ENCODE assay signal across 10 cellular contexts in genomic region chr16:85169333-85170065, GRCh38. TPM values are rescaled to one million over a fixed set of nuclear protein-coding genes. Genes with fewer than 3 reads are reported as not detected.
DNase-seq lines count a peak whose midpoint lies in the region; ATAC-seq, FAIRE-seq and TF ChIP-seq lines count a peak whose summit lies in the region.
"Had no signal": no experiment of that assay in that cellular context is flagged by ENCODE, and none has a peak within 500 bp of the region (broad histone marks: within the 10 kb centered on the region; RNA-seq: fewer than 3 reads in every experiment).

No MANE protein-coding gene starts in this region.

- in situ Hi-C loops in GM13976 (cut with MboI; ENCODE audit: low sequenced_read_pairs, unreplicated experiment): no loop called here

- no peak for TF ChIP-seq CTCF in GM13976 (IDR thresholded peaks at IDR 0.05; ENCODE audit: borderline replicate concordance, control extremely low read depth, extremely low read depth, insufficient read depth, missing control alignments)
- no peak for TF ChIP-seq CTCF in RWPE1 (conservative IDR thresholded peaks at IDR 0.05; ENCODE audit: low read depth)
- TF ChIP-seq CTCF in heart left ventricle (IDR thresholded peaks at IDR 0.05): no peak

- H3K9ac ChIP-seq in skeletal muscle satellite cell (ENCODE audit: low read depth, low read length): peak overlapping the region; percentile 39

- peak overlapping the region; percentile 98 for H3K4me2 ChIP-seq in skeletal muscle satellite cell (ENCODE audit: low read length)

- TF ChIP-seq POLR2A in heart left ventricle (IDR thresholded peaks at IDR 0.05): no peak

- 1 to 2% (median 1%) methylated on average over 33 to 125 of the region's 125 CpGs for WGBS in heart left ventricle, 4 donors

- H3K36me3 ChIP-seq in heart left ventricle: no peaks in the 10 kb centered on the region
- H3K36me3 ChIP-seq in skeletal muscle satellite cell (ENCODE audit: insufficient read depth, low read length): no peaks in the 10 kb centered on the region

- H3K9me3 ChIP-seq in heart left ventricle: no peaks in the 10 kb centered on the region
- no peaks in the 10 kb centered on the region for H3K9me3 ChIP-seq in skeletal muscle satellite cell (replicated peaks; ENCODE audit: low read length)

- CTCF ChIA-PET in RWPE1 (lab: Yijun Ruan, JAX): interaction anchor here (1.6 kb wide), 1 partner anchor 76 kb away, joined by 4 read pairs; no protein-coding TSS in a partner anchor

- DNase-seq in GM13976 (ENCODE audit: low spot score) (peak; percentile 69), RWPE1 (ENCODE audit: low spot score) (peak; percentile 15), heart left ventricle (peak in 2 of 5 donors; percentile 42 to 61), RCC 7860 (ENCODE audit: low spot score) (no peak)
- DNase-seq: hippocampal formation had no signal

- POLR2A ChIA-PET in RWPE1 (lab: Yijun Ruan, JAX; ENCODE audit: low non-redundant PET): no interaction called here

- H3K27ac ChIP-seq in RWPE1 (no peak overlapping the region), heart left ventricle (peak overlapping the region in 4 of 12 donors; percentile 27 to 72 (median 57))

- H3K4me1 ChIP-seq in heart left ventricle (peaks cover 0 to 79% (median 57%) of the 10 kb centered on the region in 12 donors), skeletal muscle satellite cell (ENCODE audit: control insufficient read depth, insufficient read depth, low read length) (peaks cover 65% of the 10 kb centered on the region)

- H3K4me3 ChIP-seq in heart left ventricle: peak overlapping the region; percentile 20 to 71 (median 54)
- H3K4me3 ChIP-seq in skeletal muscle satellite cell (ENCODE audit: low read length): peak overlapping the region; percentile 76

- intact Hi-C loops in heart left ventricle (cut with DNase I): loop anchor here in 8 of 10 donors (5.0 to 10.0 kb wide), 9 partner anchors 38 to 78 kb away; no protein-coding TSS in a partner anchor

- no peak for FAIRE-seq in RCC 7860 (lab: Jason Lieb, UNC)
- FAIRE-seq: TTC549 had no signal

- ATAC-seq in heart left ventricle: peak in 2 of 4 donors; percentile 2 to 9
- ATAC-seq in GM18498 (IDR thresholded peaks at IDR 0.05; ENCODE audit: unreplicated experiment): no peak
- ATAC-seq in HG02885 (IDR thresholded peaks at IDR 0.05; ENCODE audit: poor library complexity, unreplicated experiment): no peak
- ATAC-seq in GM18861 (IDR thresholded peaks at IDR 0.05; ENCODE audit: unreplicated experiment): no peak

- H3K27me3 ChIP-seq in heart left ventricle: peaks cover 0 to 42% (median 0%) of the 10 kb centered on the region in 9 donors
- H3K27me3 ChIP-seq in skeletal muscle satellite cell (ENCODE audit: control insufficient read depth, insufficient read depth, low read length): no peaks in the 10 kb centered on the region

RNA-seq across cellular contexts. Expression of gene CIBAR2, which starts 57.2 kb away (rescaled TPM):
- not detected for total RNA-seq in heart left ventricle
- not detected for polyA plus RNA-seq in heart left ventricle
- not detected in 2 replicates for total RNA-seq in skeletal muscle satellite cell (2012; rRNA removed)
